Comparison of ENCODE assay signal across 2 cellular contexts in genomic region chr4:78683352-78683751, GRCh38.
TF ChIP-seq lines count a peak whose summit lies in the region.

No MANE protein-coding gene starts in this region.

TF ChIP-seq in SK-N-SH treated with all-trans-retinoic acid at 6 μM for 48 hours, 23 proteins besides CTCF, POLR2A, EP300 and RAD21 (continued from another document):
- TF ChIP-seq, protein P1, sequence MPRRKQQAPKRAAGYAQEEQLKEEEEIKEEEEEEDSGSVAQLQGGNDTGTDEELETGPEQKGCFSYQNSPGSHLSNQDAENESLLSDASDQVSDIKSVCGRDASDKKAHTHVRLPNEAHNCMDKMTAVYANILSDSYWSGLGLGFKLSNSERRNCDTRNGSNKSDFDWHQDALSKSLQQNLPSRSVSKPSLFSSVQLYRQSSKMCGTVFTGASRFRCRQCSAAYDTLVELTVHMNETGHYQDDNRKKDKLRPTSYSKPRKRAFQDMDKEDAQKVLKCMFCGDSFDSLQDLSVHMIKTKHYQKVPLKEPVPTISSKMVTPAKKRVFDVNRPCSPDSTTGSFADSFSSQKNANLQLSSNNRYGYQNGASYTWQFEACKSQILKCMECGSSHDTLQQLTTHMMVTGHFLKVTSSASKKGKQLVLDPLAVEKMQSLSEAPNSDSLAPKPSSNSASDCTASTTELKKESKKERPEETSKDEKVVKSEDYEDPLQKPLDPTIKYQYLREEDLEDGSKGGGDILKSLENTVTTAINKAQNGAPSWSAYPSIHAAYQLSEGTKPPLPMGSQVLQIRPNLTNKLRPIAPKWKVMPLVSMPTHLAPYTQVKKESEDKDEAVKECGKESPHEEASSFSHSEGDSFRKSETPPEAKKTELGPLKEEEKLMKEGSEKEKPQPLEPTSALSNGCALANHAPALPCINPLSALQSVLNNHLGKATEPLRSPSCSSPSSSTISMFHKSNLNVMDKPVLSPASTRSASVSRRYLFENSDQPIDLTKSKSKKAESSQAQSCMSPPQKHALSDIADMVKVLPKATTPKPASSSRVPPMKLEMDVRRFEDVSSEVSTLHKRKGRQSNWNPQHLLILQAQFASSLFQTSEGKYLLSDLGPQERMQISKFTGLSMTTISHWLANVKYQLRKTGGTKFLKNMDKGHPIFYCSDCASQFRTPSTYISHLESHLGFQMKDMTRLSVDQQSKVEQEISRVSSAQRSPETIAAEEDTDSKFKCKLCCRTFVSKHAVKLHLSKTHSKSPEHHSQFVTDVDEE (CRISPR knock-in tag; IDR thresholded peaks at IDR 0.05), result no peak
- no peak for TF ChIP-seq BACH2 (CRISPR knock-in tag; IDR thresholded peaks at IDR 0.05; ENCODE audit: borderline replicate concordance)
- TF ChIP-seq, protein P2, sequence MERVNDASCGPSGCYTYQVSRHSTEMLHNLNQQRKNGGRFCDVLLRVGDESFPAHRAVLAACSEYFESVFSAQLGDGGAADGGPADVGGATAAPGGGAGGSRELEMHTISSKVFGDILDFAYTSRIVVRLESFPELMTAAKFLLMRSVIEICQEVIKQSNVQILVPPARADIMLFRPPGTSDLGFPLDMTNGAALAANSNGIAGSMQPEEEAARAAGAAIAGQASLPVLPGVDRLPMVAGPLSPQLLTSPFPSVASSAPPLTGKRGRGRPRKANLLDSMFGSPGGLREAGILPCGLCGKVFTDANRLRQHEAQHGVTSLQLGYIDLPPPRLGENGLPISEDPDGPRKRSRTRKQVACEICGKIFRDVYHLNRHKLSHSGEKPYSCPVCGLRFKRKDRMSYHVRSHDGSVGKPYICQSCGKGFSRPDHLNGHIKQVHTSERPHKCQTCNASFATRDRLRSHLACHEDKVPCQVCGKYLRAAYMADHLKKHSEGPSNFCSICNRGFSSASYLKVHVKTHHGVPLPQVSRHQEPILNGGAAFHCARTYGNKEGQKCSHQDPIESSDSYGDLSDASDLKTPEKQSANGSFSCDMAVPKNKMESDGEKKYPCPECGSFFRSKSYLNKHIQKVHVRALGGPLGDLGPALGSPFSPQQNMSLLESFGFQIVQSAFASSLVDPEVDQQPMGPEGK (CRISPR knock-in tag; IDR thresholded peaks at IDR 0.05; ENCODE audit: borderline replicate concordance), result no peak
- TF ChIP-seq RARB (CRISPR knock-in tag; IDR thresholded peaks at IDR 0.05), result no peak
- TF ChIP-seq ISL1 (CRISPR knock-in tag; IDR thresholded peaks at IDR 0.05), result no peak
- no peak for TF ChIP-seq GLIS3 (CRISPR knock-in tag; IDR thresholded peaks at IDR 0.05)
- no peak for TF ChIP-seq CREB5 (CRISPR knock-in tag; IDR thresholded peaks at IDR 0.05; ENCODE audit: low read depth)
- TF ChIP-seq, protein P3, sequence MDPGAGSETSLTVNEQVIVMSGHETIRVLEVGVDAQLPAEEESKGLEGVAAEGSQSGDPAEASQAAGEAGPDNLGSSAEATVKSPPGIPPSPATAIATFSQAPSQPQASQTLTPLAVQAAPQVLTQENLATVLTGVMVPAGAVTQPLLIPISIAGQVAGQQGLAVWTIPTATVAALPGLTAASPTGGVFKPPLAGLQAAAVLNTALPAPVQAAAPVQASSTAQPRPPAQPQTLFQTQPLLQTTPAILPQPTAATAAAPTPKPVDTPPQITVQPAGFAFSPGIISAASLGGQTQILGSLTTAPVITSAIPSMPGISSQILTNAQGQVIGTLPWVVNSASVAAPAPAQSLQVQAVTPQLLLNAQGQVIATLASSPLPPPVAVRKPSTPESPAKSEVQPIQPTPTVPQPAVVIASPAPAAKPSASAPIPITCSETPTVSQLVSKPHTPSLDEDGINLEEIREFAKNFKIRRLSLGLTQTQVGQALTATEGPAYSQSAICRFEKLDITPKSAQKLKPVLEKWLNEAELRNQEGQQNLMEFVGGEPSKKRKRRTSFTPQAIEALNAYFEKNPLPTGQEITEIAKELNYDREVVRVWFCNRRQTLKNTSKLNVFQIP (CRISPR knock-in tag; IDR thresholded peaks at IDR 0.05; ENCODE audit: borderline replicate concordance, low read depth), result no peak
- no peak for TF ChIP-seq ARNTL (CRISPR knock-in tag; IDR thresholded peaks at IDR 0.05; ENCODE audit: borderline replicate concordance, low read depth)
- no peak for TF ChIP-seq TOX (CRISPR knock-in tag; IDR thresholded peaks at IDR 0.05; ENCODE audit: borderline replicate concordance)

TF ChIP-seq in K562, 482 proteins besides CTCF, POLR2A, EP300 and RAD21 (continued from another document):
- no peak for TF ChIP-seq ZNF407 (IDR thresholded peaks at IDR 0.05; ENCODE audit: low read depth)
TF ChIP-seq in K562: peak in this region for 0.
